Comparison of ENCODE assay signal across 28 cellular contexts in the genomic region with DNA sequence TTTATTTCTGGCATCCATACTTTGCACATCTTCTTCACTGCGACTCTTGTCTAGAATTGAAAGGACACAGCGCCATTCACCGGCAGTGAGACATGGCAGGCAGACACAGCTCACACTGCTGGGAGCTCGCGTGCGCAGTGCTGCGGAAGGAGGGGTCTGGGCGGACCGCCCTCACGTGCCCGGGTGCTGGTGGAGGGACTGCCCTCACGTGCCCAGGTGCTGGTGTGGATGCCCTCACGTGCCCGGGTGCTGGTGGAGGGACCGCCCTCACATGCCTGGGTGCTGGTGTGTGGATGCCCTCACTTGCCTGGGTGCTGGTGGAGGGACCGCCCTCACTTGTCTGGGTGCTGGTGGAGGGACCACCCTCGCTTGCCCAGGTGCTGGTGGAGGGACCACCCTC.
"Had no signal": no experiment of that assay in that cellular context is flagged by ENCODE, and none has a peak within 500 bp of the region (broad histone marks: within the 10 kb centered on the region; RNA-seq: fewer than 3 reads in every experiment).

No MANE protein-coding gene starts in this region.

- H3K27ac ChIP-seq: neural progenitor cell, neutrophil, ovary, parathyroid adenoma, psoas muscle, right lobe of liver, sigmoid colon, stomach, thoracic aorta, thyroid gland, tibial nerve, upper lobe of left lung, vagina had no signal

- H3K27ac Mint-ChIP-seq: natural killer cell treated with Interleukin-12 subunit alpha and Interleukin-12 subunit beta and Interleukin-15 and Interleukin-18, amount 100 ng/mL, for 72 hours; neural progenitor cell; progenitor cell of endocrine pancreas; stimulated activated effector memory CD8-positive, alpha-beta T cell treated with anti-CD3 and anti-CD28 coated beads, Interleukin-12 subunit alpha, Interleukin-12 subunit beta, amount 100 ng/mL, for 72 hours had no signal

- H3K4me1 Mint-ChIP-seq: neural progenitor cell; stimulated activated effector memory CD8-positive, alpha-beta T cell treated with anti-CD3 and anti-CD28 coated beads, Interleukin-12 subunit alpha, Interleukin-12 subunit beta, amount 100 ng/mL, for 72 hours; stimulated activated naive B cell treated with anti-CD40 and anti-IgM and Interleukin-4, amounts not matched to agents 10 μg/mL and 1 μg/mL and 100 μg/mL, for 72 hours had no signal

- ATAC-seq: naive thymus-derived CD8-positive, alpha-beta T cell; natural killer cell treated with Interleukin-12 subunit alpha and Interleukin-12 subunit beta and Interleukin-15 and Interleukin-18, amount 100 ng/mL, for 72 hours; psoas muscle; stimulated activated effector memory CD8-positive, alpha-beta T cell treated with anti-CD3 and anti-CD28 coated beads, Interleukin-12 subunit alpha, Interleukin-12 subunit beta, amount 100 ng/mL, for 72 hours; stimulated activated naive B cell treated with anti-CD40 and anti-IgM and Interleukin-4, amounts not matched to agents 10 μg/mL and 1 μg/mL and 100 μg/mL, for 72 hours had no signal

- H3K9me3 ChIP-seq: neutrophil, ovary, psoas muscle, right lobe of liver, sigmoid colon, stomach, thoracic aorta, thyroid gland, tibial nerve, upper lobe of left lung, vagina had no signal

- H3K4me3 ChIP-seq: neural progenitor cell, ovary, psoas muscle, right lobe of liver, sigmoid colon, stomach, thoracic aorta, thyroid gland, tibial nerve, upper lobe of left lung, vagina had no signal

- H3K9me3 Mint-ChIP-seq: naive B cell; naive thymus-derived CD8-positive, alpha-beta T cell; natural killer cell treated with Interleukin-12 subunit alpha and Interleukin-12 subunit beta and Interleukin-15 and Interleukin-18, amount 100 ng/mL, for 72 hours; neural progenitor cell; stimulated activated effector memory CD8-positive, alpha-beta T cell treated with anti-CD3 and anti-CD28 coated beads, Interleukin-12 subunit alpha, Interleukin-12 subunit beta, amount 100 ng/mL, for 72 hours; stimulated activated naive B cell treated with anti-CD40 and anti-IgM and Interleukin-4, amounts not matched to agents 10 μg/mL and 1 μg/mL and 100 μg/mL, for 72 hours had no signal

- DNase-seq: naive B cell; naive thymus-derived CD8-positive, alpha-beta T cell; nucleus accumbens; ovary; psoas muscle; right cardiac atrium; right lobe of liver; sigmoid colon; small intestine; stimulated activated CD4-positive, alpha-beta T cell treated with anti-CD3 and anti-CD28 coated beads, Interleukin-15, amount 100 ng/mL, for 24 hours; stimulated activated CD4-positive, alpha-beta T cell treated with anti-CD3 and anti-CD28 coated beads, Interleukin-2, amount 100 ng/mL, for 24 hours; stimulated activated CD4-positive, alpha-beta T cell treated with anti-CD3 and anti-CD28 coated beads, Interleukin-2, amount 100 ng/mL, for 48 hours; stimulated activated CD4-positive, alpha-beta T cell treated with anti-CD3 and anti-CD28 coated beads, Interleukin-4, amount 100 ng/mL, for 24 hours; stimulated activated naive B cell treated with anti-CD40 and anti-IgM and Interleukin-4, amounts not matched to agents 10 μg/mL and 1 μg/mL and 100 μg/mL, for 72 hours; stimulated activated naive CD4-positive, alpha-beta T cell treated with Interleukin-2 at 50 U/mL for 16 hours; stomach; thyroid gland; trophoblast cell; upper lobe of left lung had no signal

- H3K4me2 ChIP-seq: neural progenitor cell had no signal

- H3K4me1 ChIP-seq: neural progenitor cell, parathyroid adenoma, psoas muscle, right lobe of liver, sigmoid colon, stomach, thyroid gland, tibial nerve, upper lobe of left lung, vagina had no signal

- H2AFZ ChIP-seq: neural progenitor cell, parathyroid adenoma had no signal

- H3K36me3 ChIP-seq: neural progenitor cell, ovary had no signal

- H3K27me3 ChIP-seq: neural progenitor cell, neutrophil, ovary, right lobe of liver, sigmoid colon, stomach, thyroid gland, tibial nerve, upper lobe of left lung, vagina had no signal

- H3K27me3 Mint-ChIP-seq: naive B cell; naive thymus-derived CD8-positive, alpha-beta T cell; natural killer cell treated with Interleukin-12 subunit alpha and Interleukin-12 subunit beta and Interleukin-15 and Interleukin-18, amount 100 ng/mL, for 72 hours; progenitor cell of endocrine pancreas; stimulated activated naive B cell treated with anti-CD40 and anti-IgM and Interleukin-4, amounts not matched to agents 10 μg/mL and 1 μg/mL and 100 μg/mL, for 72 hours had no signal

- H3K4me3 Mint-ChIP-seq: naive B cell; naive thymus-derived CD8-positive, alpha-beta T cell; natural killer cell treated with Interleukin-12 subunit alpha and Interleukin-12 subunit beta and Interleukin-15 and Interleukin-18, amount 100 ng/mL, for 72 hours; neural progenitor cell; stimulated activated effector memory CD8-positive, alpha-beta T cell treated with anti-CD3 and anti-CD28 coated beads, Interleukin-12 subunit alpha, Interleukin-12 subunit beta, amount 100 ng/mL, for 72 hours; stimulated activated naive B cell treated with anti-CD40 and anti-IgM and Interleukin-4, amounts not matched to agents 10 μg/mL and 1 μg/mL and 100 μg/mL, for 72 hours had no signal

- H3K9ac ChIP-seq: neural progenitor cell, parathyroid adenoma had no signal
